25 cellular contexts compared by ENCODE assay signal in genomic region chr20:47070176-47070575, GRCh38.
"Had no signal": no experiment of that assay in that cellular context is flagged by ENCODE, and none has a peak within 500 bp of the region (broad histone marks: within the 10 kb centered on the region; RNA-seq: fewer than 3 reads in every experiment).

No MANE protein-coding gene starts in this region.

- H3K36me3 Mint-ChIP-seq: immature natural killer cell had no signal

- H3K9me3 ChIP-seq: thyroid gland had no signal

- H3K9ac ChIP-seq: parathyroid adenoma had no signal

- H2AFZ ChIP-seq: hepatocyte, parathyroid adenoma had no signal

- H3K27ac ChIP-seq: ascending aorta, hepatocyte, left ventricle myocardium inferior, parathyroid adenoma, thyroid gland had no signal

- H3K4me3 ChIP-seq: ascending aorta, hepatocyte, left ventricle myocardium inferior, thyroid gland had no signal

- H3K27ac Mint-ChIP-seq: activated CD8-positive, alpha-beta T cell treated with anti-CD3 and anti-CD28 coated beads, Interleukin-2, amount 10 ng/mL, durations not matched to agents 7 days and 5 days; activated T-helper 1 cell treated with anti-CD3 and anti-CD28 coated beads, Interleukin-12 subunit alpha, Interleukin-12 subunit beta, Interleukin-2, Interleukin-4 antibody, amounts not matched to agents 30 ng/mL and 10 ng/mL and 1 ng/mL, durations not matched to agents 14 hours and 24 hours and 36 hours; immature natural killer cell; mesothelial cell of epicardium; natural killer cell treated with Interleukin-12 subunit alpha and Interleukin-12 subunit beta and Interleukin-15 and Interleukin-18, amount 100 ng/mL, for 72 hours; stimulated activated naive CD8-positive, alpha-beta T cell treated with anti-CD3 and anti-CD28 coated beads, Interleukin-15, Interleukin-2, amounts not matched to agents 100 ng/mL and 50 ng/mL, for 24 hours had no signal

- H3K79me2 ChIP-seq: hepatocyte had no signal

- ATAC-seq: activated CD8-positive, alpha-beta T cell treated with anti-CD3 and anti-CD28 coated beads, Interleukin-2, amount 10 ng/mL, durations not matched to agents 7 days and 5 days; natural killer cell treated with Interleukin-12 subunit alpha and Interleukin-12 subunit beta and Interleukin-15 and Interleukin-18, amount 100 ng/mL, for 72 hours; right cardiac atrium had no signal

- DNase-seq: activated CD4-positive, alpha-beta T cell treated with anti-CD3 and anti-CD28 coated beads for 1 hour; activated CD4-positive, alpha-beta T cell treated with anti-CD3 and anti-CD28 coated beads, Interleukin-2, amount 50 U/mL, for 1 hour; activated CD8-positive, alpha-beta T cell treated with anti-CD3 and anti-CD28 coated beads, Interleukin-2, amount 10 ng/mL, durations not matched to agents 7 days and 5 days; activated gamma-delta T cell; activated naive CD4-positive, alpha-beta T cell treated with anti-CD3 and anti-CD28 coated beads, Interleukin-2, amount 50 U/mL, for 16 hours; effector CD4-positive, alpha-beta T cell; foreskin melanocyte; immature natural killer cell; kidney glomerular epithelial cell; left ventricle myocardium inferior; right cardiac atrium; stimulated activated CD4-positive, alpha-beta T cell treated with anti-CD3 and anti-CD28 coated beads, Interleukin-12 subunit alpha, Interleukin-12 subunit beta, amount 100 ng/mL, for 4 hours; stimulated activated CD4-positive, alpha-beta T cell treated with anti-CD3 and anti-CD28 coated beads, Interleukin-1b, Interleukin-23, amount 100 ng/mL, for 48 hours; substantia nigra; T-helper 1 cell; T-helper 9 cell; thyroid gland had no signal

- FAIRE-seq: endometrium had no signal

- H3K4me1 Mint-ChIP-seq: immature natural killer cell, mesothelial cell of epicardium had no signal

- H3K27me3 ChIP-seq: ascending aorta, hepatocyte, thyroid gland had no signal

- H3K4me1 ChIP-seq: ascending aorta, left ventricle myocardium inferior, parathyroid adenoma, thyroid gland had no signal

- H3K4me2 ChIP-seq: hepatocyte had no signal

- H3K4me3 Mint-ChIP-seq: activated CD8-positive, alpha-beta T cell treated with anti-CD3 and anti-CD28 coated beads, Interleukin-2, amount 10 ng/mL, durations not matched to agents 7 days and 5 days; activated T-helper 1 cell treated with anti-CD3 and anti-CD28 coated beads, Interleukin-12 subunit alpha, Interleukin-12 subunit beta, Interleukin-2, Interleukin-4 antibody, amounts not matched to agents 30 ng/mL and 10 ng/mL and 1 ng/mL, durations not matched to agents 14 hours and 24 hours and 36 hours; immature natural killer cell; mesothelial cell of epicardium; natural killer cell treated with Interleukin-12 subunit alpha and Interleukin-12 subunit beta and Interleukin-15 and Interleukin-18, amount 100 ng/mL, for 72 hours; stimulated activated naive CD8-positive, alpha-beta T cell treated with anti-CD3 and anti-CD28 coated beads, Interleukin-15, Interleukin-2, amounts not matched to agents 100 ng/mL and 50 ng/mL, for 24 hours had no signal

- H3K36me3 ChIP-seq: ascending aorta, left ventricle myocardium inferior, thyroid gland had no signal
